Comparison of ENCODE assay signal across 13 cellular contexts in genomic region chr2:197137234-197137633, GRCh38.
DNase-seq lines count a peak whose midpoint lies in the region; ATAC-seq and TF ChIP-seq lines count a peak whose summit lies in the region.
"Had no signal": no experiment of that assay in that cellular context is flagged by ENCODE, and none has a peak within 500 bp of the region (broad histone marks: within the 10 kb centered on the region; RNA-seq: fewer than 3 reads in every experiment).

No MANE protein-coding gene starts in this region.

- peak overlapping the region; percentile 73 for H3K27ac Mint-ChIP-seq in activated CD4-positive, alpha-beta T cell treated with anti-CD3 and anti-CD28 coated beads, Interleukin-2, amount 10 ng/mL, durations not matched to agents 24 days and 14 days

- peak overlapping the region; percentile 7 for H2AFZ ChIP-seq in smooth muscle cell (ENCODE audit: low read depth)

- H3K36me3 Mint-ChIP-seq in activated CD4-positive, alpha-beta T cell treated with anti-CD3 and anti-CD28 coated beads, Interleukin-2, amount 10 ng/mL, durations not matched to agents 24 days and 14 days (ENCODE audit: low read depth), result peaks cover 43% of the 10 kb centered on the region

- peaks cover 54% of the 10 kb centered on the region for H3K4me1 ChIP-seq in effector memory CD4-positive, alpha-beta T cell (ENCODE audit: control insufficient read depth, insufficient read depth, low read length, poor library complexity, severe bottlenecking)
- H3K4me1 ChIP-seq in smooth muscle cell (ENCODE audit: low read depth), result peaks cover 9% of the 10 kb centered on the region
- H3K4me1 ChIP-seq: SJCRH30, uterus had no signal

- no peaks in the 10 kb centered on the region for H3K9me3 ChIP-seq in effector memory CD4-positive, alpha-beta T cell (ENCODE audit: control insufficient read depth, low read length)
- H3K9me3 ChIP-seq in smooth muscle cell (replicated peaks; ENCODE audit: low read depth), result no peaks in the 10 kb centered on the region
- H3K9me3 ChIP-seq: SJCRH30, uterus had no signal

- no peaks in the 10 kb centered on the region for H3K27me3 Mint-ChIP-seq in activated CD4-positive, alpha-beta T cell treated with anti-CD3 and anti-CD28 coated beads, Interleukin-2, amount 10 ng/mL, durations not matched to agents 24 days and 14 days

- H3K4me2 ChIP-seq in smooth muscle cell, result peak overlapping the region; percentile 53

- ATAC-seq in GM18858 (IDR thresholded peaks at IDR 0.05; ENCODE audit: unreplicated experiment) (no peak), HG03045 (IDR thresholded peaks at IDR 0.05; ENCODE audit: unreplicated experiment) (no peak)

- H3F3A ChIP-seq in smooth muscle cell (ENCODE audit: low read depth), result no peaks in the 10 kb centered on the region

- H3K36me3 ChIP-seq in effector memory CD4-positive, alpha-beta T cell (ENCODE audit: control insufficient read depth, insufficient read depth, low read length), result peaks cover 24% of the 10 kb centered on the region
- no peaks in the 10 kb centered on the region for H3K36me3 ChIP-seq in smooth muscle cell (ENCODE audit: low read depth)
- H3K36me3 ChIP-seq: SJCRH30, uterus had no signal

- TF ChIP-seq CTCF in smooth muscle cell (IDR thresholded peaks at IDR 0.05; ENCODE audit: borderline replicate concordance, insufficient read depth, poor library complexity, severe bottlenecking), result no peak

- H3K9me3 Mint-ChIP-seq in activated CD4-positive, alpha-beta T cell treated with anti-CD3 and anti-CD28 coated beads, Interleukin-2, amount 10 ng/mL, durations not matched to agents 24 days and 14 days, result no peaks in the 10 kb centered on the region

- H3K4me1 Mint-ChIP-seq in activated CD4-positive, alpha-beta T cell treated with anti-CD3 and anti-CD28 coated beads, Interleukin-2, amount 10 ng/mL, durations not matched to agents 24 days and 14 days, result peaks cover 65% of the 10 kb centered on the region

- H3K9ac ChIP-seq in smooth muscle cell (ENCODE audit: low read depth), result no peak overlapping the region

- intact Hi-C loops in activated CD4-positive, alpha-beta T cell treated with anti-CD3 and anti-CD28 coated beads, Interleukin-2, amount 10 ng/mL, durations not matched to agents 24 days and 14 days (cut with micrococcal nuclease), result loop anchor here (1.0 to 10.0 kb wide), 4 partner anchors 8 to 568 kb away; partner anchors contain the start of genes MARS2 and PGAP1

- DNase-seq in activated CD4-positive, alpha-beta T cell treated with anti-CD3 and anti-CD28 coated beads, Interleukin-2, amount 10 ng/mL, durations not matched to agents 24 days and 14 days, result no peak
- DNase-seq in activated CD4-positive, alpha-beta T cell treated with anti-CD3 and anti-CD28 coated beads, Interleukin-2, amount 50 U/mL, for 1 hour, result no peak
- DNase-seq in RPMI7951 (ENCODE audit: low read depth) (peak; percentile 78), smooth muscle cell (lab: John Stamatoyannopoulos, UW; ENCODE audit: unreplicated experiment) (no peak), SHP77 treated with DMSO at 0.1 percent for 48 hours (lab: John Stamatoyannopoulos, UW) (no peak)
- DNase-seq in effector memory CD4-positive, alpha-beta T cell, result no peak
- DNase-seq: GOT3; NCI-H187 treated with DMSO at 0.1 percent for 48 hours; SJCRH30; stimulated activated CD4-positive, alpha-beta T cell treated with anti-CD3 and anti-CD28 coated beads, Interleukin-4, amount 100 ng/mL, for 4 hours; uterus had no signal

- peak overlapping the region; percentile 1 for H3K4me3 Mint-ChIP-seq in activated CD4-positive, alpha-beta T cell treated with anti-CD3 and anti-CD28 coated beads, Interleukin-2, amount 10 ng/mL, durations not matched to agents 24 days and 14 days

- WGBS in smooth muscle cell (ENCODE audit: low lambda C conversion rate), result 47% methylated on average over 4 of the region's 4 CpGs

- H3K79me2 ChIP-seq in smooth muscle cell (ENCODE audit: low read depth), result no peaks in the 10 kb centered on the region

- peak overlapping the region; percentile 26 for H3K27ac ChIP-seq in effector memory CD4-positive, alpha-beta T cell (ENCODE audit: insufficient read depth, low read length, poor library complexity, severe bottlenecking)
- no peak overlapping the region for H3K27ac ChIP-seq in smooth muscle cell (ENCODE audit: low read depth)
- H3K27ac ChIP-seq: SJCRH30, uterus had no signal

- H3K27me3 ChIP-seq in effector memory CD4-positive, alpha-beta T cell (replicated peaks; ENCODE audit: control insufficient read depth, insufficient read depth, low read length, poor library complexity, severe bottlenecking), result no peaks in the 10 kb centered on the region
- H3K27me3 ChIP-seq in smooth muscle cell (ENCODE audit: low read depth), result no peaks in the 10 kb centered on the region
- H3K27me3 ChIP-seq: SJCRH30, uterus had no signal

- H4K20me1 ChIP-seq in smooth muscle cell (ENCODE audit: low read depth), result no peaks in the 10 kb centered on the region

- H3K4me3 ChIP-seq in effector memory CD4-positive, alpha-beta T cell (ENCODE audit: insufficient read depth, low read depth, low read length, poor library complexity, severe bottlenecking), result no peak overlapping the region
- no peak overlapping the region for H3K4me3 ChIP-seq in smooth muscle cell
- H3K4me3 ChIP-seq: SJCRH30, uterus had no signal
